In the genomic region with DNA sequence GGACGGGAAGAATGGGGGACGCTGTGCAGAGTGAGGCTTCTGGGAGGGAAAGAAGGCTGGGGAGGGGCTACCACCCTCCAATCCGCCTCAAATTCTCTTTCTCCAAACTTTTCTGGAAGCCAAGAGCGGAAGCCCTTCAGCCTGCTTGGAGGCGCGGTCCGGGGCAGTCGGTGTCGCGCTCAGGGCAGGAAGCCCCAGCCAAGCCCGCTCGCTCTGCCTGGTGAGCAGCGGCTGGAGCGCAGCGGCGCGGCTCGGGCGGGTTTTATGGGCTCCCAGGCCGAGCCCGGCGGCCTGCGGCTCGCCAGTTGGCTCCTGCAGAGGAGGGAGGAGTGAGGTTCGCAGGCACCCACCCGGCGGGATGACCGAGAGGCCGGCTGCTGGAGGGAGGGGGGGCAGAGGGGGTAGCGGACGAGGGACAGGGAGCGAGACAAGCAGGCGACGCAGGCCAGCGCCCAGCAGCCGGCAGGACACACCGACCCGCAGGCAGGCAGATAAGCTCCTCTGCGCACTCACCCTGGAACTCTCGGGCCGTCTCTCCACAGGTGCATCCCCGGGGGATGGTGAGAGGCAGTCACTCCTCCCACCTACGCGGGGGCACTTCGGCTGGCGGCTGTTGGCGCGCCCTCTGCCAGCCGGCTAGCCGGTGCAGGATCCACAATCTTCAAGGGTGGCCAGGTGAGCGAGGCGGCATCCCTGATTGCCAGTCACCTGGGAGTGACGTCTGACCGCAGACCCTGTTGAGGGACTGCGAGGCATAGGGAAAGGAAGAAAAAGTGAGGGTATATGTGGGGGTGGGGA, we compare ENCODE assay signal across 8 cellular contexts. TPM values are rescaled to one million over a fixed set of nuclear protein-coding genes. Genes with fewer than 3 reads are reported as not detected.
DNase-seq lines count a peak whose midpoint lies in the region; ATAC-seq and TF ChIP-seq lines count a peak whose summit lies in the region.

A gene with protein sequence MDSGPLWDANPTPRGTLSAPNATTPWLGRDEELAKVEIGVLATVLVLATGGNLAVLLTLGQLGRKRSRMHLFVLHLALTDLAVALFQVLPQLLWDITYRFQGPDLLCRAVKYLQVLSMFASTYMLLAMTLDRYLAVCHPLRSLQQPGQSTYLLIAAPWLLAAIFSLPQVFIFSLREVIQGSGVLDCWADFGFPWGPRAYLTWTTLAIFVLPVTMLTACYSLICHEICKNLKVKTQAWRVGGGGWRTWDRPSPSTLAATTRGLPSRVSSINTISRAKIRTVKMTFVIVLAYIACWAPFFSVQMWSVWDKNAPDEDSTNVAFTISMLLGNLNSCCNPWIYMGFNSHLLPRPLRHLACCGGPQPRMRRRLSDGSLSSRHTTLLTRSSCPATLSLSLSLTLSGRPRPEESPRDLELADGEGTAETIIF (minus strand): TSS at position 238 of the 798 bp plus-strand sequence. CDS start 498 bp downstream, outside the sequence.

- peaks cover 10% of the 10 kb centered on the region for H3K27me3 ChIP-seq in left ventricle myocardium inferior (ENCODE audit: low read depth)

- peaks cover 10% of the 10 kb centered on the region for H3K4me1 Mint-ChIP-seq in activated naive CD4-positive, alpha-beta T cell treated with anti-CD3 and anti-CD28 coated beads for 36 hours (ENCODE audit: low read depth)

- CTCF ChIA-PET in activated naive CD4-positive, alpha-beta T cell treated with anti-CD3 and anti-CD28 coated beads for 36 hours (lab: Charles Lee) = interaction anchor here (1.0 to 1.1 kb wide), 2 partner anchors 11 kb away, joined by 3 read pairs; no protein-coding TSS in a partner anchor

- no peaks in the 10 kb centered on the region for H3K36me3 Mint-ChIP-seq in activated naive CD4-positive, alpha-beta T cell treated with anti-CD3 and anti-CD28 coated beads for 36 hours (ENCODE audit: low read depth)

- H3K4me3 ChIP-seq in left ventricle myocardium inferior (peak within 1 kb of the TSS; percentile 68), retinal pigment epithelial cell (ENCODE audit: low read length) (peak within 1 kb of the TSS; percentile 34)

- TF ChIP-seq CTCF in left ventricle myocardium inferior (IDR thresholded peaks at IDR 0.05; ENCODE audit: borderline replicate concordance) (peak; percentile 18), retinal pigment epithelial cell (conservative IDR thresholded peaks at IDR 0.05; ENCODE audit: low read depth, low read length) (no peak)

- peaks cover 14% of the 10 kb centered on the region for H3K4me1 ChIP-seq in left ventricle myocardium inferior

- ATAC-seq in HG02938 (IDR thresholded peaks at IDR 0.05; ENCODE audit: unreplicated experiment) (no peak), GM18517 (IDR thresholded peaks at IDR 0.05; ENCODE audit: unreplicated experiment) (no peak)

- H3K36me3 ChIP-seq in left ventricle myocardium inferior = no peaks in the 10 kb centered on the region

- no peak within 1 kb of the TSS for H3K27ac ChIP-seq in left ventricle myocardium inferior (replicated peaks)

- H3K27me3 Mint-ChIP-seq in activated naive CD4-positive, alpha-beta T cell treated with anti-CD3 and anti-CD28 coated beads for 36 hours (ENCODE audit: low read depth) = peaks cover 40% of the 10 kb centered on the region

- H3K9me3 ChIP-seq in left ventricle myocardium inferior (replicated peaks) = peaks cover 23% of the 10 kb centered on the region

- H3K9me3 Mint-ChIP-seq in activated naive CD4-positive, alpha-beta T cell treated with anti-CD3 and anti-CD28 coated beads for 36 hours = peaks cover 14% of the 10 kb centered on the region

- H3K4me3 Mint-ChIP-seq in activated naive CD4-positive, alpha-beta T cell treated with anti-CD3 and anti-CD28 coated beads for 36 hours = peak within 1 kb of the TSS; percentile 49

- no peak within 1 kb of the TSS for H3K27ac Mint-ChIP-seq in activated naive CD4-positive, alpha-beta T cell treated with anti-CD3 and anti-CD28 coated beads for 36 hours

- DNase-seq in ELF-1 (ENCODE audit: low read depth, low spot score) (peak; percentile 50), NCI-H1436 (lab: John Stamatoyannopoulos, UW) (peak; percentile 64), left ventricle myocardium inferior (peak; percentile 48), retinal pigment epithelial cell (ENCODE audit: low read depth) (no peak), activated gamma-delta T cell treated with Interleukin-2 at 50 U/mL for 16 hours (no peak)
- peak; percentile 70 for DNase-seq in activated naive CD4-positive, alpha-beta T cell treated with anti-CD3 and anti-CD28 coated beads for 36 hours

- intact Hi-C loops in activated naive CD4-positive, alpha-beta T cell treated with anti-CD3 and anti-CD28 coated beads for 36 hours (cut with micrococcal nuclease) = no loop called here
- intact Hi-C loops in left ventricle myocardium inferior (cut with micrococcal nuclease) = no loop called here

RNA-seq across cellular contexts. Expression of the gene that starts here (rescaled TPM):
- total RNA-seq in activated naive CD4-positive, alpha-beta T cell treated with anti-CD3 and anti-CD28 coated beads for 36 hours = not detected
- not detected for total RNA-seq in left ventricle myocardium inferior

Comparison
In these comparisons a context has a peak if more than half of its experiments do, and no peak if none do; other contexts are left out.
1. Peak in DNase-seq in activated naive CD4-positive, alpha-beta T cell treated with anti-CD3 and anti-CD28 coated beads for 36 hours; RNA of the gene not detected or under 1 TPM.
2. Peak in DNase-seq and H3K4me3 ChIP-seq in left ventricle myocardium inferior; RNA of the gene not detected or under 1 TPM.
3. DNase-seq: peak in ELF-1 (single experiment) and NCI-H1436 (single experiment); none in retinal pigment epithelial cell (single experiment) and activated gamma-delta T cell treated with Interleukin-2 at 50 U/mL for 16 hours (single experiment).